8 cellular contexts compared by ENCODE assay signal in genomic region chr10:73997806-73998622, GRCh38.
A peak's percentile ranks its signal among the peaks of the same experiment; 100 is the strongest.
DNase-seq lines count a peak whose midpoint lies in the region; ATAC-seq and TF ChIP-seq lines count a peak whose summit lies in the region.

Gene VCL (plus strand): TSS chr10:73998116. CDS start chr10:73998208, 92 bp downstream.

- no peaks in the 10 kb centered on the region for H3K27me3 Mint-ChIP-seq in central memory CD8-positive, alpha-beta T cell

- no peak for TF ChIP-seq CTCF in AG09309 (IDR thresholded peaks at IDR 0.05; ENCODE audit: control insufficient read depth, insufficient read depth, low read depth, low read length, missing control alignments)

- peak within 1 kb of the TSS; percentile 83 for H3K4me3 Mint-ChIP-seq in central memory CD8-positive, alpha-beta T cell

- H3K27ac Mint-ChIP-seq in central memory CD8-positive, alpha-beta T cell (ENCODE audit: low read depth) = peak within 1 kb of the TSS; percentile 88

- no peaks in the 10 kb centered on the region for H3K9me3 Mint-ChIP-seq in central memory CD8-positive, alpha-beta T cell

- H3K36me3 Mint-ChIP-seq in central memory CD8-positive, alpha-beta T cell (ENCODE audit: insufficient read depth) = peaks cover 10% of the 10 kb centered on the region

- peaks cover 52% of the 10 kb centered on the region for H3K4me1 Mint-ChIP-seq in central memory CD8-positive, alpha-beta T cell

- DNase-seq in AG09309 (ENCODE audit: low read depth) (peak; percentile 86), NCI-H446 (lab: John Stamatoyannopoulos, UW) (peak; percentile 87 to 97), iris pigment epithelial cell (ENCODE audit: low read depth) (peak; percentile 99)
- peak; percentile 87 for DNase-seq in activated CD4-positive, CD25-positive, alpha-beta regulatory T cell treated with anti-CD3 and anti-CD28 coated beads, Interleukin-2, amount 50 U/mL, for 16 hours (ENCODE audit: low read depth, low spot score)
- DNase-seq in central memory CD8-positive, alpha-beta T cell (ENCODE audit: low spot score in 2 of 2) = peak; percentile 93 to 95
- peak; percentile 93 for DNase-seq in stimulated activated CD4-positive, alpha-beta T cell treated with anti-CD3 and anti-CD28 coated beads, Interleukin-12 subunit alpha, Interleukin-12 subunit beta, amount 100 ng/mL, for 4 hours

- ATAC-seq in GM19025 (IDR thresholded peaks at IDR 0.05; ENCODE audit: low read depth, unreplicated experiment) (peak; percentile 96), HG03342 (IDR thresholded peaks at IDR 0.05; ENCODE audit: unreplicated experiment) (peak; percentile 96)
- ATAC-seq in central memory CD8-positive, alpha-beta T cell (replicated peaks; ENCODE audit: extremely low read depth, poor library complexity, severe bottlenecking) = peak; percentile 98

- H3K4me3 ChIP-seq in AG09309 (ENCODE audit: control insufficient read depth, low read depth, low read length) = peak within 1 kb of the TSS; percentile 96

Comparison
In these comparisons a context has a peak if more than half of its experiments do, and no peak if none do; other contexts are left out.
1. Peak in every context shown above with its lines: DNase-seq, ATAC-seq and H3K4me3 ChIP-seq.